ENCODE assay signal across 8 cellular contexts in the genomic region with DNA sequence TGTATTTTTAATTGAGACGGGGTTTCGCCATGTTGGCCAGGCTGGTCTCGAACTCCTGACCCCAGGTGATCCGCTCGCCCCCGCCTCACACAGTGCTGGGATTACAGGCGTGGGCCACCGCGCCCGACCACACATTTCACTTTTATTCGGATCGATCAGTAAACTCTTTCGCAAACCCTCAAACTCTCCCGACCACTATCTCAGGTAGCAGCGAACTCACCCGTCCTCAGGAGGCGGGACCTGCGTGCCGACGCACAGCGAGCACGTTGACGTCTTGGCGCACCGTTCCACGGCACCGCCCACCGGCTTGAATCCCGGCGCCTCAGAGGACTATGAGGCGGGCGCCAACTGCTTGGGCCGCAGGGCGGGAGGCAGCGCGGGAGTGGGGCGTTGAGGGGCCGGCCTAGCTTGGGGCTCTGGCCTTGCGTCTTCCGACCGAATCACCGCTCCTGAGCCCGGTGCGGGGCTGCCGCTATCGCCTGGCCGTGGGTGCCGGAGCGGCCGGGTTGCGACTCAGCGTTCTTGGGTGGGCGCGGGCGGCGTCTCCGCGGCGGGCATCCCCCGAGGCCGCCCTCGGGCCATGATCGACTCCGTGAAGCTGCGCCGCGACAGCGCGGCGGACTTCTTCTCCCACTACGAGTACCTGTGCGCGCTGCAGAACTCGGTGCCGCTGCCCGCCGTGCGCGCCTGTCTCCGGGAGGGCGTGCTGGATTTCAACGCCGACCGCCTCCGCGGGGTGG. TPM values are rescaled to one million over a fixed set of nuclear protein-coding genes. Genes with fewer than 3 reads are reported as not detected.
DNase-seq lines count a peak whose midpoint lies in the region; ATAC-seq lines count a peak whose summit lies in the region.

A gene with protein sequence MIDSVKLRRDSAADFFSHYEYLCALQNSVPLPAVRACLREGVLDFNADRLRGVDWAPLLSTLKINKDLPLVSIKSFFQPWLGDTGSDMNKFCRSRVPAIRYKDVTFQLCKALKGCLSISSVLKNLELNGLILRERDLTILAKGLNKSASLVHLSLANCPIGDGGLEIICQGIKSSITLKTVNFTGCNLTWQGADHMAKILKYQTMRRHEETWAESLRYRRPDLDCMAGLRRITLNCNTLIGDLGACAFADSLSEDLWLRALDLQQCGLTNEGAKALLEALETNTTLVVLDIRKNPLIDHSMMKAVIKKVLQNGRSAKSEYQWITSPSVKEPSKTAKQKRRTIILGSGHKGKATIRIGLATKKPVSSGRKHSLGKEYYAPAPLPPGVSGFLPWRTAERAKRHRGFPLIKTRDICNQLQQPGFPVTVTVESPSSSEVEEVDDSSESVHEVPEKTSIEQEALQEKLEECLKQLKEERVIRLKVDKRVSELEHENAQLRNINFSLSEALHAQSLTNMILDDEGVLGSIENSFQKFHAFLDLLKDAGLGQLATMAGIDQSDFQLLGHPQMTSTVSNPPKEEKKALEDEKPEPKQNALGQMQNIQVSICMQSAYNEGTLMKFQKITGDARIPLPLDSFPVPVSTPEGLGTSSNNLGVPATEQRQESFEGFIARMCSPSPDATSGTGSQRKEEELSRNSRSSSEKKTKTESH (plus strand): TSS at position 305 of the 740 bp plus-strand sequence. CDS start 276 bp downstream, at position 581.

- peak; percentile 96 for DNase-seq in COLO668 (lab: John Stamatoyannopoulos, UW; ENCODE audit: unreplicated experiment)
- DNase-seq in HPDE6-E6E7 (ENCODE audit: extremely low spot score) = peak; percentile 92
- peak; percentile 78 for DNase-seq in NOMO-1 treated with DMSO at 0.1 percent for 48 hours (lab: John Stamatoyannopoulos, UW; ENCODE audit: unreplicated experiment)
- peak; percentile 81 to 85 (median 83) for DNase-seq in effector memory CD8-positive, alpha-beta T cell
- peak; percentile 91 for DNase-seq in medulla oblongata (ENCODE audit: extremely low spot score)
- peak; percentile 79 to 86 (median 84) for DNase-seq in stimulated activated CD4-positive, alpha-beta T cell treated with anti-CD3 and anti-CD28 coated beads, TNF-alpha, amount 100 ng/mL, for 48 hours (ENCODE audit: low read depth in 3 of 3)

- peaks cover 12% of the 10 kb centered on the region for H3K36me3 Mint-ChIP-seq in effector memory CD8-positive, alpha-beta T cell (ENCODE audit: insufficient read depth)

- H3K4me1 Mint-ChIP-seq in effector memory CD8-positive, alpha-beta T cell (ENCODE audit: low read depth in 2 of 2) = peaks cover 32 to 45% of the 10 kb centered on the region in 2 donors

- peak within 1 kb of the TSS in 1 of 2 donors; percentile 94 for H3K4me3 Mint-ChIP-seq in effector memory CD8-positive, alpha-beta T cell

- no peaks in the 10 kb centered on the region for H3K9me3 Mint-ChIP-seq in effector memory CD8-positive, alpha-beta T cell

- ATAC-seq in GM19467 (IDR thresholded peaks at IDR 0.05; ENCODE audit: unreplicated experiment) = peak; percentile 99
- peak; percentile 91 for ATAC-seq in effector memory CD8-positive, alpha-beta T cell (replicated peaks)

- POLR2A ChIA-PET in activated CD8-positive, alpha-beta memory T cell treated with anti-CD3 and anti-CD28 coated beads for 36 hours (lab: Charles Lee) = interaction anchor here (0.5 to 3.7 kb wide), 3 partner anchors 23 to 291 kb away, joined by 7 to 17 read pairs (median 7); a partner anchor contains a TSS

- peak within 1 kb of the TSS; percentile 94 to 96 for H3K27ac Mint-ChIP-seq in effector memory CD8-positive, alpha-beta T cell

- no peaks in the 10 kb centered on the region for H3K27me3 Mint-ChIP-seq in effector memory CD8-positive, alpha-beta T cell

- CTCF ChIA-PET in activated CD8-positive, alpha-beta memory T cell treated with anti-CD3 and anti-CD28 coated beads for 36 hours (lab: Charles Lee) = interaction anchor here (1.3 kb wide), 1 partner anchor 133 kb away, joined by 4 read pairs; no protein-coding TSS in a partner anchor

RNA-seq across cellular contexts. Expression of the gene that starts here (rescaled TPM):
- total RNA-seq in activated CD8-positive, alpha-beta memory T cell treated with anti-CD3 and anti-CD28 coated beads for 36 hours = 10 to 100 TPM; 40.0 to 40.4 TPM

Comparison
In these comparisons a context has a peak if more than half of its experiments do, and no peak if none do; other contexts are left out.
1. Peak in every context shown above with its lines: DNase-seq and ATAC-seq.